In genomic region chr2:160063266-160063665, GRCh38 we compare ENCODE assay signal across 11 cellular contexts. TPM values are rescaled to one million over a fixed set of nuclear protein-coding genes. Genes with fewer than 3 reads are reported as not detected.
A peak's percentile ranks its signal among the peaks of the same experiment; 100 is the strongest.
DNase-seq lines count a peak whose midpoint lies in the region; TF ChIP-seq lines count a peak whose summit lies in the region.
"Had no signal": no experiment of that assay in that cellular context is flagged by ENCODE, and none has a peak within 500 bp of the region (broad histone marks: within the 10 kb centered on the region; RNA-seq: fewer than 3 reads in every experiment).

No MANE protein-coding gene starts in this region.

- H3K4me2 ChIP-seq in skeletal muscle satellite cell (ENCODE audit: low read length): peak overlapping the region; percentile 88

- H3K27me3 ChIP-seq in H7 (ENCODE audit: control insufficient read depth, insufficient read depth, low read length): peaks cover 12% of the 10 kb centered on the region
- H3K27me3 ChIP-seq in adipocyte (replicated peaks; ENCODE audit: control insufficient read depth, insufficient read depth, low read length): no peaks in the 10 kb centered on the region
- H3K27me3 ChIP-seq in skeletal muscle satellite cell (ENCODE audit: control insufficient read depth, insufficient read depth, low read length): no peaks in the 10 kb centered on the region
- no peaks in the 10 kb centered on the region for H3K27me3 ChIP-seq in BE2C

- peaks cover 12% of the 10 kb centered on the region for H3K4me1 ChIP-seq in adipocyte (ENCODE audit: control insufficient read depth, insufficient read depth, low read length)
- H3K4me1 ChIP-seq in skeletal muscle satellite cell (ENCODE audit: control insufficient read depth, insufficient read depth, low read length): peaks cover 11% of the 10 kb centered on the region
- H3K4me1 ChIP-seq in BE2C: no peaks in the 10 kb centered on the region

- TF ChIP-seq CTCF in BE2C (IDR thresholded peaks at IDR 0.05; ENCODE audit: low read depth, low read length): no peak

- H3K9ac ChIP-seq in adipocyte (ENCODE audit: low read length) (peak overlapping the region; percentile 85), skeletal muscle satellite cell (ENCODE audit: low read depth, low read length) (peak overlapping the region; percentile 86)

- H3K36me3 ChIP-seq in H7 (replicated peaks; ENCODE audit: control insufficient read depth, insufficient read depth, low read length) (no peaks in the 10 kb centered on the region), adipocyte (ENCODE audit: control insufficient read depth, insufficient read depth, low read length, severe bottlenecking) (no peaks in the 10 kb centered on the region), skeletal muscle satellite cell (ENCODE audit: insufficient read depth, low read length) (no peaks in the 10 kb centered on the region), BE2C (no peaks in the 10 kb centered on the region)

- H3K9me3 ChIP-seq in adipocyte (ENCODE audit: control insufficient read depth, low read length): no peaks in the 10 kb centered on the region
- no peaks in the 10 kb centered on the region for H3K9me3 ChIP-seq in skeletal muscle satellite cell (replicated peaks; ENCODE audit: low read length)
- no peaks in the 10 kb centered on the region for H3K9me3 ChIP-seq in BE2C

- DNase-seq in H7: no peak
- peak; percentile 6 for DNase-seq in adipocyte (ENCODE audit: low read depth)
- peak; percentile 31 for DNase-seq in iPS-NIHi7 (ENCODE audit: extremely low spot score)
- DNase-seq in NCI-H345 treated with DMSO at 0.1 percent for 48 hours (lab: John Stamatoyannopoulos, UW; ENCODE audit: unreplicated experiment): no peak
- DNase-seq in BE2C: no peak
- DNase-seq in activated CD4-positive, alpha-beta T cell treated with anti-CD3 and anti-CD28 coated beads for 4 hours: no peak
- no peak for DNase-seq in SHP77 (lab: John Stamatoyannopoulos, UW)
- DNase-seq: NCI-H1092 had no signal

- H3K4me3 ChIP-seq in H7 (ENCODE audit: insufficient read depth, low read depth, low read length) (peak overlapping the region; percentile 62; the same call in 1 of the 2 replicates), adipocyte (ENCODE audit: low read length) (peak overlapping the region; percentile 88), skeletal muscle satellite cell (ENCODE audit: low read length) (peak overlapping the region; percentile 89), BE2C (ENCODE audit: low read depth, low read length) (no peak overlapping the region)
- H3K4me3 ChIP-seq: SK-N-MC had no signal

RNA-seq across cellular contexts. Expression of gene PLA2R1, which starts 0.9 kb away (rescaled TPM):
- total RNA-seq in H7 (2014; rRNA removed; shearing (Covaris generic)): 0.48 and 0.89 TPM in 2 replicates
- 2.0 and 2.2 TPM in 2 replicates for total RNA-seq in skeletal muscle satellite cell (2012; rRNA removed)
- not detected for polyA plus RNA-seq in BE2C (2012; ENCODE audit: insufficient read depth, insufficient read length, low read depth)
- total RNA-seq: activated naive CD4-positive, alpha-beta T cell treated with anti-CD3 and anti-CD28 coated beads, Interleukin-2, amount 50 U/mL, for 72 hours had no signal

Comparison
In these comparisons a context has a peak if more than half of its experiments do, and no peak if none do; other contexts are left out.
1. DNase-seq: peak in adipocyte (single experiment) and iPS-NIHi7 (single experiment); none in H7 (single experiment), NCI-H345 treated with DMSO at 0.1 percent for 48 hours (single experiment), BE2C (single experiment), activated CD4-positive, alpha-beta T cell treated with anti-CD3 and anti-CD28 coated beads for 4 hours (0 of 2) and SHP77 (0 of 2).